Comparison of ENCODE assay signal across 1 cellular context in genomic region chr19:2474232-2475017, GRCh38.
TF ChIP-seq lines count a peak whose summit lies in the region.

No MANE protein-coding gene starts in this region.

TF ChIP-seq in GM23338, 12 proteins besides CTCF, POLR2A, EP300 and RAD21 (continued from another document):
- TF ChIP-seq ZNF462 (CRISPR knock-in tag; IDR thresholded peaks at IDR 0.05): no peak
- TF ChIP-seq POLR2AphosphoS5 (IDR thresholded peaks at IDR 0.05; ENCODE audit: low read depth): no peak
- no peak for TF ChIP-seq STAT1 (IDR thresholded peaks at IDR 0.05; ENCODE audit: unreplicated experiment)
- TF ChIP-seq JUNB (IDR thresholded peaks at IDR 0.05; ENCODE audit: unreplicated experiment): no peak
